1 cellular context compared by ENCODE assay signal in genomic region chr22:31626427-31627150, GRCh38.
TF ChIP-seq lines count a peak whose summit lies in the region.

No MANE protein-coding gene starts in this region.

TF ChIP-seq in K562, 482 proteins besides CTCF, POLR2A, EP300 and RAD21 (continued from another document):
- no peak for TF ChIP-seq HOMEZ (CRISPR knock-in tag; IDR thresholded peaks at IDR 0.05)
- TF ChIP-seq ZNF584 (CRISPR knock-in tag; IDR thresholded peaks at IDR 0.05; ENCODE audit: low read depth): no peak
- TF ChIP-seq SMARCE1 (IDR thresholded peaks at IDR 0.05): peak; percentile 89
- TF ChIP-seq ZNF551 (CRISPR knock-in tag; IDR thresholded peaks at IDR 0.05): no peak
- no peak for TF ChIP-seq ARHGAP35 (IDR thresholded peaks at IDR 0.05; ENCODE audit: partially characterized antibody)
- TF ChIP-seq STAT5A (IDR thresholded peaks at IDR 0.05; ENCODE audit: borderline replicate concordance, low read length): peak; percentile 93
- TF ChIP-seq ZMIZ1 (IDR thresholded peaks at IDR 0.05; ENCODE audit: low read depth in 2 of 2, low read length in 2 of 2): peak in 1 of 2 experiments; percentile 92; a peak in 2 of 4 replicates
- peak; percentile 44; the same call in 1 of the 2 replicates for TF ChIP-seq MAX (CRISPR knock-in tag; IDR thresholded peaks at IDR 0.05)
- TF ChIP-seq CSDE1 (IDR thresholded peaks at IDR 0.05): no peak
- peak; percentile 26 to 28; a peak in 2 of 4 replicates for TF ChIP-seq TBL1XR1 (IDR thresholded peaks at IDR 0.05; ENCODE audit: low read length in 2 of 2)
- no peak for TF ChIP-seq ZBTB26 (CRISPR knock-in tag; IDR thresholded peaks at IDR 0.05)
- TF ChIP-seq ZNF408 (CRISPR knock-in tag; IDR thresholded peaks at IDR 0.05; ENCODE audit: low read depth): no peak
- no peak for TF ChIP-seq CREB3 (tag; conservative IDR thresholded peaks at IDR 0.05; ENCODE audit: low read depth)
- no peak for TF ChIP-seq HMBOX1 (IDR thresholded peaks at IDR 0.05)
- no peak for TF ChIP-seq TEAD2 (tag; IDR thresholded peaks at IDR 0.05)
- TF ChIP-seq HDAC2 (IDR thresholded peaks at IDR 0.05): peak; percentile 91
- TF ChIP-seq REST (CRISPR knock-in tag; IDR thresholded peaks at IDR 0.05; ENCODE audit: low read depth): no peak
- peak; percentile 61; the same call in 1 of the 2 replicates for TF ChIP-seq TFAP4 (CRISPR knock-in tag; IDR thresholded peaks at IDR 0.05; ENCODE audit: borderline replicate concordance)
- TF ChIP-seq UBTF (IDR thresholded peaks at IDR 0.05; ENCODE audit: borderline replicate concordance in 1 of 2, low read depth in 2 of 2, low read length in 2 of 2): peak in 1 of 2 experiments; percentile 72; a peak in 1 of 4 replicates
- TF ChIP-seq ZNF592 (IDR thresholded peaks at IDR 0.05): peak; percentile 84
- TF ChIP-seq E2F3 (CRISPR knock-in tag; IDR thresholded peaks at IDR 0.05): no peak
